9 cellular contexts compared by ENCODE assay signal in genomic region chr14:53180272-53181221, GRCh38. TPM values are rescaled to one million over a fixed set of nuclear protein-coding genes. Genes with fewer than 3 reads are reported as not detected.
DNase-seq lines count a peak whose midpoint lies in the region; ATAC-seq and TF ChIP-seq lines count a peak whose summit lies in the region.
"Had no signal": no experiment of that assay in that cellular context is flagged by ENCODE, and none has a peak within 500 bp of the region (broad histone marks: within the 10 kb centered on the region; RNA-seq: fewer than 3 reads in every experiment).

No MANE protein-coding gene starts in this region.

- intact Hi-C loops in adrenal gland (cut with DNase I): no loop called here

- H3K4me1 Mint-ChIP-seq in T-cell: peaks cover 11 to 20% (median 17%) of the 10 kb centered on the region in 3 donors
- H3K4me1 Mint-ChIP-seq: nephron had no signal

- H3K36me3 Mint-ChIP-seq in T-cell: no peaks in the 10 kb centered on the region

- H3K9me3 ChIP-seq in adrenal gland (replicated peaks in 1 of 3): no peaks in the 10 kb centered on the region

- ATAC-seq in T-cell (replicated peaks in 1 of 4): peak in 3 of 4 experiments; percentile 34 to 90 (median 47)

- 86 to 89% (median 88%) methylated on average over 13 of the region's 13 CpGs for WGBS in adrenal gland, 4 donors

- no peak overlapping the region for H3K27ac Mint-ChIP-seq in T-cell
- H3K27ac Mint-ChIP-seq: nephron had no signal

- peak; percentile 31 for DNase-seq in GM20000 (ENCODE audit: low spot score)
- DNase-seq in T-cell: peak in 27 of 34 experiments; percentile 0 to 37 (median 14)
- DNase-seq in cerebellar cortex (ENCODE audit: low spot score): peak; percentile 62
- peak; percentile 21 to 53 for DNase-seq in stimulated activated CD4-positive, alpha-beta T cell treated with anti-CD3 and anti-CD28 coated beads, Interleukin-4, amount 100 ng/mL, for 4 hours
- DNase-seq in RWPE1 (ENCODE audit: low spot score): no peak
- DNase-seq in mucosa of gallbladder (ENCODE audit: low spot score): no peak
- DNase-seq in adrenal gland: no peak
- no peak for DNase-seq in NCI-H1105 (lab: John Stamatoyannopoulos, UW)

- H3K27ac ChIP-seq in RWPE1 (no peak overlapping the region), adrenal gland (no peak overlapping the region)

- TF ChIP-seq POLR2A in adrenal gland (IDR thresholded peaks at IDR 0.05): no peak

- no peaks in the 10 kb centered on the region for H3K9me3 Mint-ChIP-seq in T-cell
- H3K9me3 Mint-ChIP-seq: nephron had no signal

- H3K4me3 ChIP-seq in adrenal gland: no peak overlapping the region

- H3K27me3 Mint-ChIP-seq in T-cell: no peaks in the 10 kb centered on the region

- POLR2A ChIA-PET in T-cell (lab: Charles Lee) (interaction anchor here in 1 of 2 donors (0.5 kb wide), 1 partner anchor 9 kb away, joined by 4 read pairs; no protein-coding TSS in a partner anchor), RWPE1 (lab: Yijun Ruan, JAX; ENCODE audit: low non-redundant PET) (no interaction called here)

- CTCF ChIA-PET in T-cell (lab: Charles Lee) (interaction anchor here in 1 of 2 donors (0.6 kb wide), 1 partner anchor 69 kb away, joined by 3 read pairs; no protein-coding TSS in a partner anchor), RWPE1 (lab: Yijun Ruan, JAX) (interaction anchor here (0.7 kb wide), 1 partner anchor 460 kb away, joined by 4 read pairs; no protein-coding TSS in a partner anchor)

- H3K36me3 ChIP-seq in adrenal gland (replicated peaks in 1 of 2): no peaks in the 10 kb centered on the region

- TF ChIP-seq CTCF in GM20000 (IDR thresholded peaks at IDR 0.05; ENCODE audit: extremely low read depth, missing control alignments) (peak; percentile 31), RWPE1 (conservative IDR thresholded peaks at IDR 0.05; ENCODE audit: low read depth) (no peak), adrenal gland (IDR thresholded peaks at IDR 0.05) (no peak)

- H3K4me3 Mint-ChIP-seq in T-cell: no peak overlapping the region
- H3K4me3 Mint-ChIP-seq: nephron had no signal

- no peaks in the 10 kb centered on the region for H3K27me3 ChIP-seq in adrenal gland

- H3K4me1 ChIP-seq in adrenal gland (replicated peaks in 1 of 2): no peaks in the 10 kb centered on the region

RNA-seq across cellular contexts. Expression of gene DDHD1, which starts 27.4 kb away (rescaled TPM):
- total RNA-seq in T-cell: 10 to 100 TPM; 36.6 to 69.6 (median 45.4) TPM
- 12.7 TPM for total RNA-seq in mucosa of gallbladder
- 10 to 100 TPM in 3 of 8 donors, 1 to 10 TPM in 5; 5.2 to 34.9 (median 8.1) TPM for total RNA-seq in adrenal gland
- polyA plus RNA-seq in adrenal gland: 1 to 10 TPM; 4.6 to 8.6 (median 7.0) TPM

Comparison
In these comparisons a context has a peak if more than half of its experiments do, and no peak if none do; other contexts are left out.
1. DNase-seq: peak in GM20000 (single experiment), T-cell (27 of 34), cerebellar cortex (single experiment) and stimulated activated CD4-positive, alpha-beta T cell treated with anti-CD3 and anti-CD28 coated beads, Interleukin-4, amount 100 ng/mL, for 4 hours (2 of 2); none in RWPE1 (single experiment), mucosa of gallbladder (single experiment), adrenal gland (0 of 7) and NCI-H1105 (single experiment).